In the genomic region with DNA sequence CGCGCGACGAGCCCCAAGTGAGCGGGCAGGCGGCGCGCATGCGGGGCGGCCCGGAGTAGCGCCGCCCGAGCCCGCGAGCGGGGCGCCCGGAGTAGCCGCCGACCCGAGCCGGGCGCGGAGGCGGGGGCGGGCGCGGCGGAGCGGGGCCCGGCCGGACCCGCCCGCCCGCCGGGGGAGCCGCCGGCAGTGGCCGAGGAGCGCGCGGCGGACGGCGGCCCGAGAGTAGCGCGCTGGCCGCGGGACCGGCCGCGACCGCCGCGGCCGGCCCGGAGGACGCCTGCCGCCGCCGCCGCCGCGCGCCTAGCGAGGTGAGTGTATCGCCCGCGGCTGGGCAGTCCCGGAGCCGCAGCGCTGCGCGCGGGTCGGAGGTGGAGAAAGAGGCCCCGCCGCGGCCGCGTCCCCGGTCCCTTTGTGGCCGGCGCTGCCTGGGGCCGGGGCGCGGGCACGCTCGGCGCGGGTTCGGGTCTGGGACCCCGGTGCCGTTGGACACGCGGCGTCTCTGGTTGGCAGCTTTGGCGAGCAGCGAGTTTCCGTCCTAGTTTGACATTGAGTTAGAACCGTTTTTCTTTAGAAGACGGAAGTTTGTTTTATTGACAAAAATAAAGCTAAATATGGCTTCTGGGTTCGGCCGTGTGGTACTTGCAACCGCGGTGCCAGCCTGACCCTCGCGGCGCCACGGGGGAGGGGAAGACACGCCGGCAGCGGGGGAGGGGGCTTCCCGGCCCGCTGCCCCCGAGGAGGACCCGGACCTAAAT, we compare ENCODE assay signal across 8 cellular contexts. TPM values are rescaled to one million over a fixed set of nuclear protein-coding genes. Genes with fewer than 3 reads are reported as not detected.
DNase-seq lines count a peak whose midpoint lies in the region; ATAC-seq and TF ChIP-seq lines count a peak whose summit lies in the region.

GALNT1 (plus strand) TSS at position 186 of the 755 bp plus-strand sequence. CDS start 72,923 bp downstream, outside the sequence.

- H3K9me3 ChIP-seq in mucosa of descending colon, result no peaks in the 10 kb centered on the region
- H3K9me3 ChIP-seq in thymus (ENCODE audit: control insufficient read depth), result no peaks in the 10 kb centered on the region

- peaks cover 10% of the 10 kb centered on the region for H3K27me3 Mint-ChIP-seq in endothelial cell (ENCODE audit: unreplicated experiment)

- intact Hi-C loops in mucosa of descending colon (cut with DNase I, micrococcal nuclease), result no loop called here

- under 1% methylated on average over 90 of the region's 119 CpGs for WGBS in thymus

- ATAC-seq in mucosa of descending colon (peak; percentile 65), GM19035 (IDR thresholded peaks at IDR 0.05; ENCODE audit: unreplicated experiment) (no peak), HG03135 (IDR thresholded peaks at IDR 0.05; ENCODE audit: unreplicated experiment) (no peak)

- peaks cover under 1% of the 10 kb centered on the region for H3K9me3 Mint-ChIP-seq in endothelial cell (ENCODE audit: unreplicated experiment)

- peaks cover 19% of the 10 kb centered on the region for H3K36me3 Mint-ChIP-seq in endothelial cell (ENCODE audit: low read depth, unreplicated experiment)

- DNase-seq in EH (ENCODE audit: low read depth), result peak; percentile 32
- peak in 1 of 2 experiments; percentile 29 for DNase-seq in HL-60 (ENCODE audit: low read depth in 1 of 2, low spot score in 1 of 2)
- DNase-seq in activated CD4-positive, alpha-beta T cell treated with anti-CD3 and anti-CD28 coated beads, Interleukin-2, amount 50 U/mL, for 48 hours, result peak; percentile 20 to 28
- peak; percentile 27 for DNase-seq in endothelial cell (ENCODE audit: low spot score)
- DNase-seq in mucosa of descending colon, result peak; percentile 35 to 67 (median 60)

- H3K36me3 ChIP-seq in mucosa of descending colon (ENCODE audit: low read depth), result no peaks in the 10 kb centered on the region
- H3K36me3 ChIP-seq in thymus (ENCODE audit: control insufficient read depth, insufficient read depth), result no peaks in the 10 kb centered on the region

- peak within 1 kb of the TSS; percentile 74 for H3K4me3 ChIP-seq in HL-60 (replicated peaks; ENCODE audit: insufficient read depth, low read length)
- peak within 1 kb of the TSS; percentile 61 for H3K4me3 ChIP-seq in mucosa of descending colon
- peak within 1 kb of the TSS; percentile 79 for H3K4me3 ChIP-seq in thymus (ENCODE audit: low read length)

- H3K4me1 ChIP-seq in mucosa of descending colon (ENCODE audit: low read depth), result peaks cover 24% of the 10 kb centered on the region
- H3K4me1 ChIP-seq in thymus (ENCODE audit: control insufficient read depth, insufficient read depth, low read length), result peaks cover 5% of the 10 kb centered on the region

- peak within 1 kb of the TSS; percentile 82 for H3K27ac Mint-ChIP-seq in endothelial cell (ENCODE audit: unreplicated experiment)

- TF ChIP-seq CTCF in HL-60 (IDR thresholded peaks at IDR 0.05; ENCODE audit: insufficient read depth, low read length) (no peak), endothelial cell (IDR thresholded peaks at IDR 0.05; ENCODE audit: unreplicated experiment) (no peak), mucosa of descending colon (IDR thresholded peaks at IDR 0.05) (no peak)

- H3K27ac ChIP-seq in HL-60 (replicated peaks), result peak within 1 kb of the TSS; percentile 82
- peak within 1 kb of the TSS; percentile 87 for H3K27ac ChIP-seq in thymus (ENCODE audit: low read depth)

- H3K27me3 ChIP-seq in HL-60 (ENCODE audit: insufficient read depth, poor library complexity, severe bottlenecking) (no peaks in the 10 kb centered on the region), thymus (ENCODE audit: control insufficient read depth, insufficient read depth) (no peaks in the 10 kb centered on the region)

- peak within 1 kb of the TSS; percentile 93 for H3K4me3 Mint-ChIP-seq in endothelial cell (ENCODE audit: unreplicated experiment)

- H3K4me1 Mint-ChIP-seq in endothelial cell (ENCODE audit: unreplicated experiment), result peaks cover 11% of the 10 kb centered on the region

RNA-seq across cellular contexts. Expression of gene GALNT1, which starts in this region (rescaled TPM):
- 174 TPM for total RNA-seq in endothelial cell (ENCODE audit: unreplicated experiment)
- 100 to 1,000 TPM in 2 of 3 donors, 10 to 100 TPM in 1; 82.7 to 118 (median 109) TPM for total RNA-seq in mucosa of descending colon
- 24.6 TPM for polyA plus RNA-seq in thymus
